In the genomic region with DNA sequence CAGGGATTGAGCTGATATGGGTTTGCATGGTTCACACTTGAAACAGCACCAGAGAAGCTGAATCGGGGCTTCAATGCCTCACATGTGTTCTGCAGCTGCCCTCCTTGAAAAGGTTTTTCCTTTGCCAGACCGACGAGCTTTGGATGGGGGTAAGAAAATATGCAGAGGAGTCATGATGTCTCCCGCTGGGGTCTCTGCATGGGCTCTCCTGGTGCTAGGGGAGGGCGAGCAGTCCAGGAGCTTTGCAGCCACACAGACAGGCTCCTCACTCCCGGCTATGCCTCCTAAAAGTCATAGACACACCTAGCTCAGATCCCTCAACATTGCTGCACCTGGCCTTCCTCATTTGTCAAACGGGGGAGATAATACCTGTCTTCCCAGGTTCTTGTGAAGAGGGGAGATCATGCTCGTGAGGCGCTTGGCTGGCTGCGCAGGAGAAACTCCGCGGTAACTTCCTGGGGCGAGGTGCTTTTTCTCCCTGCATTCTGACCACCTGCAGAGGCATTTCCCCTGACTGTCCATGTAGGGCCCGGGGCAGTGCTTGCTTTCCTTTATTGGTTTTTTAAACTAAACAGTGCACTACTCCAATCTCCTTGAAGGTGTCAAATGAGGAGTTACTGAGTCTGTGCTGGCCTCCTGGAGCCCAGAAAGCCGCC, we compare ENCODE assay signal across 9 cellular contexts.
DNase-seq lines count a peak whose midpoint lies in the region; ATAC-seq, FAIRE-seq and TF ChIP-seq lines count a peak whose summit lies in the region.
"Had no signal": no experiment of that assay in that cellular context is flagged by ENCODE, and none has a peak within 500 bp of the region (broad histone marks: within the 10 kb centered on the region; RNA-seq: fewer than 3 reads in every experiment).

No MANE protein-coding gene starts in this region.

- H3K4me3 ChIP-seq in CD8-positive, alpha-beta T cell (ENCODE audit: low read depth, low read length) = no peak overlapping the region
- no peak overlapping the region for H3K4me3 ChIP-seq in esophagus muscularis mucosa
- no peak overlapping the region for H3K4me3 ChIP-seq in kidney (ENCODE audit: low read length in 2 of 2)

- no peak overlapping the region for H3K27ac ChIP-seq in CD8-positive, alpha-beta T cell (ENCODE audit: low read depth, low read length)
- H3K27ac ChIP-seq in esophagus muscularis mucosa (replicated peaks in 1 of 4) (peak overlapping the region in 3 of 4 donors; percentile 16 to 56 (median 35)), kidney (ENCODE audit: low read depth in 2 of 2, low read length in 2 of 2) (no peak overlapping the region)

- H3K9me3 Mint-ChIP-seq in CD8-positive, alpha-beta T cell = no peaks in the 10 kb centered on the region
- H3K9me3 Mint-ChIP-seq: T-cell had no signal

- no peaks in the 10 kb centered on the region for H3K36me3 Mint-ChIP-seq in CD8-positive, alpha-beta T cell
- H3K36me3 Mint-ChIP-seq: T-cell had no signal

- no peak overlapping the region for H3K9ac ChIP-seq in kidney (ENCODE audit: low read length in 2 of 2)

- POLR2A ChIA-PET in CD8-positive, alpha-beta T cell (lab: Charles Lee) = interaction anchor here (0.8 kb wide), 1 partner anchor 113 kb away, joined by 3 read pairs; no protein-coding TSS in a partner anchor

- H3K9me3 ChIP-seq in CD8-positive, alpha-beta T cell (ENCODE audit: low read length) = no peaks in the 10 kb centered on the region
- H3K9me3 ChIP-seq in esophagus muscularis mucosa (no peaks in the 10 kb centered on the region), kidney (ENCODE audit: control insufficient read depth in 1 of 2, low read length in 2 of 2) (no peaks in the 10 kb centered on the region)

- no peak overlapping the region for H3K27ac Mint-ChIP-seq in CD8-positive, alpha-beta T cell
- H3K27ac Mint-ChIP-seq: T-cell had no signal

- 49% methylated on average over 15 of the region's 15 CpGs for WGBS in esophagus muscularis mucosa

- no peak for TF ChIP-seq EP300 in esophagus muscularis mucosa (IDR thresholded peaks at IDR 0.05)

- FAIRE-seq in kidney (lab: Jason Lieb, UNC) = no peak

- peaks cover 26% of the 10 kb centered on the region for H3K27me3 Mint-ChIP-seq in CD8-positive, alpha-beta T cell (ENCODE audit: low read depth)

- no peaks in the 10 kb centered on the region for H3K36me3 ChIP-seq in CD8-positive, alpha-beta T cell (ENCODE audit: insufficient read depth, low read length)
- H3K36me3 ChIP-seq in esophagus muscularis mucosa (peaks cover 0 to 7% (median 0%) of the 10 kb centered on the region in 4 donors), kidney (ENCODE audit: control insufficient read depth in 1 of 2, insufficient read depth in 2 of 2, low read length in 2 of 2) (no peaks in the 10 kb centered on the region)

- intact Hi-C loops in CD8-positive, alpha-beta T cell (cut with DNase I, micrococcal nuclease) = loop anchor here (1.0 kb wide), 1 partner anchor 114 kb away; no protein-coding TSS in a partner anchor
- intact Hi-C loops in esophagus muscularis mucosa (cut with DNase I) (loop anchor here (2.0 kb wide), 1 partner anchor 113 kb away; the partner anchor contains the start of gene PLXNA2), kidney (cut with DNase I) (loop anchor here (10.0 kb wide), 1 partner anchor 103 kb away; no protein-coding TSS in a partner anchor)

- CTCF ChIA-PET in CD8-positive, alpha-beta T cell (lab: Charles Lee) = interaction anchor here (0.6 to 3.5 kb wide), 16 partner anchors 8 to 134 kb away, joined by 3 to 18 read pairs (median 4); partner anchors contain the start of gene PLXNA2

- no peak for ATAC-seq in CD8-positive, alpha-beta T cell
- ATAC-seq in GM21423 (IDR thresholded peaks at IDR 0.05; ENCODE audit: unreplicated experiment) (peak; percentile 34), HG03432 (IDR thresholded peaks at IDR 0.05; ENCODE audit: unreplicated experiment) (peak; percentile 43), GM19324 (IDR thresholded peaks at IDR 0.05; ENCODE audit: low FRiP score, unreplicated experiment) (no peak)

- peak overlapping the region; percentile 13 for H3K4me3 Mint-ChIP-seq in CD8-positive, alpha-beta T cell

- peaks cover 7% of the 10 kb centered on the region for H3K4me1 ChIP-seq in CD8-positive, alpha-beta T cell (ENCODE audit: insufficient read depth, low read length)
- H3K4me1 ChIP-seq in esophagus muscularis mucosa = peaks cover 23 to 84% (median 61%) of the 10 kb centered on the region in 4 donors
- H3K4me1 ChIP-seq in kidney (ENCODE audit: control insufficient read depth in 1 of 2, insufficient read depth in 1 of 2, low read depth in 1 of 2, low read length in 2 of 2) = peaks cover 0 to 7% of the 10 kb centered on the region in 2 donors

- no peak for DNase-seq in CD8-positive, alpha-beta T cell
- no peak for DNase-seq in esophagus muscularis mucosa (ENCODE audit: extremely low spot score)
- DNase-seq in globus pallidus (ENCODE audit: low spot score) = no peak
- DNase-seq in activated CD4-positive, alpha-beta T cell treated with anti-CD3 and anti-CD28 coated beads, Interleukin-2, amount 50 U/mL, for 4 hours = no peak
- no peak for DNase-seq in kidney

- TF ChIP-seq POLR2A in esophagus muscularis mucosa (IDR thresholded peaks at IDR 0.05; ENCODE audit: low read depth) = no peak

- TF ChIP-seq CTCF in CD8-positive, alpha-beta T cell (IDR thresholded peaks at IDR 0.05) = no peak
- TF ChIP-seq CTCF in esophagus muscularis mucosa (IDR thresholded peaks at IDR 0.05) = no peak
- TF ChIP-seq CTCF in kidney (IDR thresholded peaks at IDR 0.05; ENCODE audit: borderline replicate concordance, extremely low read depth, insufficient read depth) = no peak

- H3K27me3 ChIP-seq in CD8-positive, alpha-beta T cell (ENCODE audit: insufficient read depth, low read length) = peaks cover 2% of the 10 kb centered on the region
- no peaks in the 10 kb centered on the region for H3K27me3 ChIP-seq in esophagus muscularis mucosa

- H3K4me1 Mint-ChIP-seq in CD8-positive, alpha-beta T cell (ENCODE audit: low read depth) = peaks cover 7% of the 10 kb centered on the region

Comparison
In these comparisons a context has a peak if more than half of its experiments do, and no peak if none do; other contexts are left out.
1. ATAC-seq: peak in GM21423 (single experiment) and HG03432 (single experiment); none in CD8-positive, alpha-beta T cell (single experiment) and GM19324 (single experiment).
2. H3K27ac ChIP-seq: peak in esophagus muscularis mucosa (3 of 4); none in CD8-positive, alpha-beta T cell (single experiment) and kidney (0 of 2).